1 cellular context compared by ENCODE assay signal in genomic region chr20:10539818-10540553, GRCh38.
TF ChIP-seq lines count a peak whose summit lies in the region.

No MANE protein-coding gene starts in this region.

TF ChIP-seq in HCT116, 20 proteins besides CTCF, POLR2A, EP300 and RAD21 (continued from another document):
- TF ChIP-seq, protein P1, sequence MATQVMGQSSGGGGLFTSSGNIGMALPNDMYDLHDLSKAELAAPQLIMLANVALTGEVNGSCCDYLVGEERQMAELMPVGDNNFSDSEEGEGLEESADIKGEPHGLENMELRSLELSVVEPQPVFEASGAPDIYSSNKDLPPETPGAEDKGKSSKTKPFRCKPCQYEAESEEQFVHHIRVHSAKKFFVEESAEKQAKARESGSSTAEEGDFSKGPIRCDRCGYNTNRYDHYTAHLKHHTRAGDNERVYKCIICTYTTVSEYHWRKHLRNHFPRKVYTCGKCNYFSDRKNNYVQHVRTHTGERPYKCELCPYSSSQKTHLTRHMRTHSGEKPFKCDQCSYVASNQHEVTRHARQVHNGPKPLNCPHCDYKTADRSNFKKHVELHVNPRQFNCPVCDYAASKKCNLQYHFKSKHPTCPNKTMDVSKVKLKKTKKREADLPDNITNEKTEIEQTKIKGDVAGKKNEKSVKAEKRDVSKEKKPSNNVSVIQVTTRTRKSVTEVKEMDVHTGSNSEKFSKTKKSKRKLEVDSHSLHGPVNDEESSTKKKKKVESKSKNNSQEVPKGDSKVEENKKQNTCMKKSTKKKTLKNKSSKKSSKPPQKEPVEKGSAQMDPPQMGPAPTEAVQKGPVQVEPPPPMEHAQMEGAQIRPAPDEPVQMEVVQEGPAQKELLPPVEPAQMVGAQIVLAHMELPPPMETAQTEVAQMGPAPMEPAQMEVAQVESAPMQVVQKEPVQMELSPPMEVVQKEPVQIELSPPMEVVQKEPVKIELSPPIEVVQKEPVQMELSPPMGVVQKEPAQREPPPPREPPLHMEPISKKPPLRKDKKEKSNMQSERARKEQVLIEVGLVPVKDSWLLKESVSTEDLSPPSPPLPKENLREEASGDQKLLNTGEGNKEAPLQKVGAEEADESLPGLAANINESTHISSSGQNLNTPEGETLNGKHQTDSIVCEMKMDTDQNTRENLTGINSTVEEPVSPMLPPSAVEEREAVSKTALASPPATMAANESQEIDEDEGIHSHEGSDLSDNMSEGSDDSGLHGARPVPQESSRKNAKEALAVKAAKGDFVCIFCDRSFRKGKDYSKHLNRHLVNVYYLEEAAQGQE (IDR thresholded peaks at IDR 0.05; ENCODE audit: low read depth) = no peak
- no peak for TF ChIP-seq JUND (IDR thresholded peaks at IDR 0.05)
- no peak for TF ChIP-seq ZBTB33 (IDR thresholded peaks at IDR 0.05; ENCODE audit: extremely low read depth, insufficient replicate concordance, low read length)
- TF ChIP-seq EGR1 (IDR thresholded peaks at IDR 0.05; ENCODE audit: low read depth) = no peak
- no peak for TF ChIP-seq ZNF274 (IDR thresholded peaks at IDR 0.05; ENCODE audit: low read depth, low read length)
- no peak for TF ChIP-seq EZH2phosphoT487 (IDR thresholded peaks at IDR 0.05; ENCODE audit: borderline replicate concordance)
- no peak for TF ChIP-seq YY1 (IDR thresholded peaks at IDR 0.05; ENCODE audit: extremely low read depth, insufficient replicate concordance, low read depth, low read length)
- no peak for TF ChIP-seq SIN3A (IDR thresholded peaks at IDR 0.05; ENCODE audit: low read depth)
- no peak for TF ChIP-seq ZFX (IDR thresholded peaks at IDR 0.05)
